1 cellular context compared by ENCODE assay signal in genomic region chr5:132425009-132425937, GRCh38.
TF ChIP-seq lines count a peak whose summit lies in the region.

No MANE protein-coding gene starts in this region.

TF ChIP-seq in GM12878, 131 proteins besides CTCF, POLR2A, EP300 and RAD21 (continued from another document):
- TF ChIP-seq ZNF687 (IDR thresholded peaks at IDR 0.05): peak; percentile 97; the same call in 1 of the 2 replicates
- 0 out of 2 replicates have a peak, but pooled peaks have one; percentile 8 for TF ChIP-seq NR2C1 (IDR thresholded peaks at IDR 0.05)
- TF ChIP-seq WRNIP1 (IDR thresholded peaks at IDR 0.05; ENCODE audit: borderline replicate concordance, low read depth, low read length): 0 out of 2 replicates have a peak, but pooled peaks have one; percentile 45
